In genomic region chr1:162070094-162070748, GRCh38 we compare ENCODE assay signal across 1 cellular context.
TF ChIP-seq lines count a peak whose summit lies in the region.

No MANE protein-coding gene starts in this region.

TF ChIP-seq in HEK293, 187 proteins besides CTCF, POLR2A, EP300 and RAD21 (continued from another document):
- peak; percentile 57 for TF ChIP-seq ZNF398 (tag by site-specific recombination; IDR thresholded peaks at IDR 0.05)
- peak; percentile 41; the same call in 1 of the 2 replicates for TF ChIP-seq ZBTB48 (tag by site-specific recombination; IDR thresholded peaks at IDR 0.05)
- 0 out of 2 replicates have a peak, but pooled peaks have one; percentile 20 for TF ChIP-seq KLF16 (tag by site-specific recombination; IDR thresholded peaks at IDR 0.05)
- TF ChIP-seq PATZ1 (tag by site-specific recombination; IDR thresholded peaks at IDR 0.05) = peak; percentile 83
- peak; percentile 71 for TF ChIP-seq ZBTB26 (tag by site-specific recombination; optimal IDR thresholded peaks at IDR 0.05)
- TF ChIP-seq ZEB2 (tag by site-specific recombination; IDR thresholded peaks at IDR 0.05) = peak; percentile 27; the same call in 1 of the 2 replicates
- TF ChIP-seq ZNF335 (tag by site-specific recombination; conservative IDR thresholded peaks at IDR 0.05) = peak; percentile 77
- no peak for TF ChIP-seq ZNF223 (tag by site-specific recombination; IDR thresholded peaks at IDR 0.05)
- TF ChIP-seq ZBTB49 (tag by site-specific recombination; IDR thresholded peaks at IDR 0.05; ENCODE audit: low read depth) = no peak
- peak; percentile 15; the same call in 1 of the 2 replicates for TF ChIP-seq KLF8 (tag by site-specific recombination; IDR thresholded peaks at IDR 0.05)
- TF ChIP-seq PRDM1 (tag by site-specific recombination; IDR thresholded peaks at IDR 0.05) = peak; percentile 16; the same call in 1 of the 2 replicates
- TF ChIP-seq IKZF3 (tag by site-specific recombination; IDR thresholded peaks at IDR 0.05) = peak; percentile 73; the same call in 1 of the 2 replicates
- TF ChIP-seq EGR2 (tag by site-specific recombination; IDR thresholded peaks at IDR 0.05; ENCODE audit: low read depth) = peak; percentile 46; the same call in 1 of the 2 replicates
- no peak for TF ChIP-seq ZNF133 (tag by site-specific recombination; IDR thresholded peaks at IDR 0.05)
- TF ChIP-seq ZBTB44 (tag by site-specific recombination; IDR thresholded peaks at IDR 0.05) = no peak
- TF ChIP-seq ZFHX2 (tag by site-specific recombination; conservative IDR thresholded peaks at IDR 0.05) = peak; percentile 56
- TF ChIP-seq ZBTB20 (tag by site-specific recombination; IDR thresholded peaks at IDR 0.05) = peak; percentile 12; the same call in 1 of the 2 replicates
- TF ChIP-seq ZNF704 (tag by site-specific recombination; IDR thresholded peaks at IDR 0.05) = no peak
- TF ChIP-seq ZNF394 (tag by site-specific recombination; IDR thresholded peaks at IDR 0.05; ENCODE audit: borderline replicate concordance) = 0 out of 2 replicates have a peak, but pooled peaks have one; percentile 48
- TF ChIP-seq ZNF311 (tag by site-specific recombination; IDR thresholded peaks at IDR 0.05; ENCODE audit: borderline replicate concordance) = no peak
